Comparison of ENCODE assay signal across 8 cellular contexts in genomic region chr4:183600189-183600685, GRCh38. TPM values are rescaled to one million over a fixed set of nuclear protein-coding genes. Genes with fewer than 3 reads are reported as not detected.
DNase-seq lines count a peak whose midpoint lies in the region; ATAC-seq and TF ChIP-seq lines count a peak whose summit lies in the region.
"Had no signal": no experiment of that assay in that cellular context is flagged by ENCODE, and none has a peak within 500 bp of the region (broad histone marks: within the 10 kb centered on the region; RNA-seq: fewer than 3 reads in every experiment).

No MANE protein-coding gene starts in this region.

- no peaks in the 10 kb centered on the region for H3K4me1 Mint-ChIP-seq in activated CD8-positive, alpha-beta T cell treated with anti-CD3 and anti-CD28 coated beads, Interleukin-2, amount 10 ng/mL, durations not matched to agents 7 days and 5 days (ENCODE audit: low read depth)

- H3K27me3 Mint-ChIP-seq in activated CD8-positive, alpha-beta T cell treated with anti-CD3 and anti-CD28 coated beads, Interleukin-2, amount 10 ng/mL, durations not matched to agents 7 days and 5 days (ENCODE audit: low read depth): peaks cover 12% of the 10 kb centered on the region

- no peak for TF ChIP-seq EP300 in tibial nerve (IDR thresholded peaks at IDR 0.05)

- H3K27ac ChIP-seq in tibial nerve: no peak overlapping the region

- no peak overlapping the region for H3K27ac Mint-ChIP-seq in activated CD8-positive, alpha-beta T cell treated with anti-CD3 and anti-CD28 coated beads, Interleukin-2, amount 10 ng/mL, durations not matched to agents 7 days and 5 days

- TF ChIP-seq CTCF in kidney epithelial cell (IDR thresholded peaks at IDR 0.05; ENCODE audit: insufficient read depth, low read length, poor library complexity, severe bottlenecking) (peak; percentile 34), tibial nerve (IDR thresholded peaks at IDR 0.05) (no peak)

- POLR2A ChIA-PET in activated CD8-positive, alpha-beta T cell treated with anti-CD3 and anti-CD28 coated beads, Interleukin-2, amount 10 ng/mL, durations not matched to agents 7 days and 5 days (lab: Charles Lee): no interaction called here

- DNase-seq in ELF-1 (ENCODE audit: low read depth, low spot score): peak; percentile 41
- peak; percentile 22 for DNase-seq in activated CD8-positive, alpha-beta T cell treated with anti-CD3 and anti-CD28 coated beads, Interleukin-2, amount 10 ng/mL, durations not matched to agents 7 days and 5 days
- no peak for DNase-seq in kidney epithelial cell (ENCODE audit: low read depth)
- DNase-seq in tibial nerve (ENCODE audit: low spot score in 2 of 2): no peak
- DNase-seq: NCI-H2107 had no signal

- H3K27me3 ChIP-seq in kidney epithelial cell (ENCODE audit: control insufficient read depth, insufficient read depth, low read length): no peaks in the 10 kb centered on the region
- H3K27me3 ChIP-seq in tibial nerve: no peaks in the 10 kb centered on the region

- TF ChIP-seq POLR2A in tibial nerve (IDR thresholded peaks at IDR 0.05): no peak

- no peak overlapping the region for H3K4me3 Mint-ChIP-seq in activated CD8-positive, alpha-beta T cell treated with anti-CD3 and anti-CD28 coated beads, Interleukin-2, amount 10 ng/mL, durations not matched to agents 7 days and 5 days

- H3K4me1 ChIP-seq in tibial nerve: peaks cover 0 to 3% (median 0%) of the 10 kb centered on the region in 4 donors

- 89 to 91% methylated on average over 3 of the region's 3 CpGs for WGBS in tibial nerve, 2 donors

- CTCF ChIA-PET in activated CD8-positive, alpha-beta T cell treated with anti-CD3 and anti-CD28 coated beads, Interleukin-2, amount 10 ng/mL, durations not matched to agents 7 days and 5 days (lab: Charles Lee): interaction anchor here (1.1 to 1.8 kb wide), 2 partner anchors 22 to 130 kb away, joined by 4 to 5 read pairs; no protein-coding TSS in a partner anchor

- no peaks in the 10 kb centered on the region for H3K36me3 Mint-ChIP-seq in activated CD8-positive, alpha-beta T cell treated with anti-CD3 and anti-CD28 coated beads, Interleukin-2, amount 10 ng/mL, durations not matched to agents 7 days and 5 days (ENCODE audit: low read depth)

- no peak overlapping the region for H3K4me3 ChIP-seq in kidney epithelial cell (ENCODE audit: low read depth, low read length)
- H3K4me3 ChIP-seq in tibial nerve: no peak overlapping the region

- no peaks in the 10 kb centered on the region for H3K9me3 Mint-ChIP-seq in activated CD8-positive, alpha-beta T cell treated with anti-CD3 and anti-CD28 coated beads, Interleukin-2, amount 10 ng/mL, durations not matched to agents 7 days and 5 days (ENCODE audit: insufficient read depth)

- no peaks in the 10 kb centered on the region for H3K36me3 ChIP-seq in kidney epithelial cell (ENCODE audit: control insufficient read depth, insufficient read depth, low read length)
- no peaks in the 10 kb centered on the region for H3K36me3 ChIP-seq in tibial nerve

- no peaks in the 10 kb centered on the region for H3K9me3 ChIP-seq in tibial nerve

- ATAC-seq in HG02642 (IDR thresholded peaks at IDR 0.05; ENCODE audit: poor library complexity, unreplicated experiment) (peak; percentile 21), GM21528 (IDR thresholded peaks at IDR 0.05; ENCODE audit: low FRiP score, unreplicated experiment) (no peak), HG03025 (IDR thresholded peaks at IDR 0.05; ENCODE audit: low FRiP score, unreplicated experiment) (no peak)
- ATAC-seq in activated CD8-positive, alpha-beta T cell treated with anti-CD3 and anti-CD28 coated beads, Interleukin-2, amount 10 ng/mL, durations not matched to agents 7 days and 5 days: no peak

RNA-seq across cellular contexts. Expression of gene RWDD4, which starts 58.7 kb away (rescaled TPM):
- total RNA-seq in activated CD8-positive, alpha-beta T cell treated with anti-CD3 and anti-CD28 coated beads, Interleukin-2, amount 10 ng/mL, durations not matched to agents 7 days and 5 days: 10 to 100 TPM; 15.6 to 17.2 TPM
- total RNA-seq in kidney epithelial cell (17.6 and 20.7 TPM in 2 replicates), tibial nerve (10 to 100 TPM; 19.8 to 24.9 (median 24.8) TPM)

RNA-seq across cellular contexts. Expression of gene TRAPPC11, which starts 58.9 kb away (rescaled TPM):
- 10 to 100 TPM; 26.5 to 29.9 TPM for total RNA-seq in activated CD8-positive, alpha-beta T cell treated with anti-CD3 and anti-CD28 coated beads, Interleukin-2, amount 10 ng/mL, durations not matched to agents 7 days and 5 days
- total RNA-seq in kidney epithelial cell (30.3 and 39.1 TPM in 2 replicates), tibial nerve (10 to 100 TPM; 67.8 to 99.4 (median 83.9) TPM)

Comparison
In these comparisons a context has a peak if more than half of its experiments do, and no peak if none do; other contexts are left out.
1. DNase-seq: peak in ELF-1 (single experiment) and activated CD8-positive, alpha-beta T cell treated with anti-CD3 and anti-CD28 coated beads, Interleukin-2, amount 10 ng/mL, durations not matched to agents 7 days and 5 days (single experiment); none in kidney epithelial cell (single experiment) and tibial nerve (0 of 2).